ENCODE assay signal across 31 cellular contexts in the genomic region with DNA sequence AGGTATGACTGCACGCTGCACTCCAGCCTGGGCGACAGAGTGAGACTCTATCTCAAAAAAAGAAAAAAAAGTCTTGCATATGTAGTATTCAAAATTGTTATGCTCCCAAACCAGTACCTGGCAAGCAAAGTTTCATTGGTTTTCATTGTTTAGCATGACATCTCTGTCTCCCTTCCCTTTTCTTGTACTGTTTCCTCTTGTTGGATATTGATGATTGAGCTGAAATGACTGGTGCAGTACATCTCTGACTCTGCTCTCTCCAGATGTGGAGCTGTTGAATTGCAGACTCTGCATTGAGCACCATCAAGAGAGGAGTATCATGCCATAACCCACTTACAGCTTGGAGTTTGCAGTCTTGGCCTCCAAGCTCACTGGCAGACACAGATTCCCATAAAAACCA.
"Had no signal": no experiment of that assay in that cellular context is flagged by ENCODE, and none has a peak within 500 bp of the region (broad histone marks: within the 10 kb centered on the region; RNA-seq: fewer than 3 reads in every experiment).

No MANE protein-coding gene starts in this region.

- H3K36me3 ChIP-seq: ascending aorta, cardiac muscle cell, MG63, Peyer's patch, WERI-Rb-1 had no signal

- H3K27me3 Mint-ChIP-seq: activated naive CD4-positive, alpha-beta T cell treated with anti-CD3 and anti-CD28 coated beads, Interleukin-2, amount 50 U/mL, for 24 hours had no signal

- H3K9me3 ChIP-seq: ascending aorta, MG63, Peyer's patch had no signal

- H3K9me3 Mint-ChIP-seq: activated CD4-positive, alpha-beta T cell treated with anti-CD3 and anti-CD28 coated beads, Interleukin-2, amount 10 ng/mL, durations not matched to agents 24 days and 14 days; activated CD8-positive, alpha-beta T cell treated with anti-CD3 and anti-CD28 coated beads for 36 hours; activated naive CD4-positive, alpha-beta T cell treated with anti-CD3 and anti-CD28 coated beads, Interleukin-2, amount 50 U/mL, for 24 hours; activated naive CD8-positive, alpha-beta T cell treated with anti-CD3 and anti-CD28 coated beads, Interleukin-2, amount 10 ng/mL, durations not matched to agents 7 days and 5 days; activated T-cell treated with anti-CD3 and anti-CD28 coated beads, Interleukin-2, amount 50 U/mL, for 72 hours; activated T-helper 17 cell treated with anti-CD3 and anti-CD28 coated beads, Interleukin-2, amount 50 U/mL, for 72 hours; central memory CD8-positive, alpha-beta T cell had no signal

- H3K4me1 Mint-ChIP-seq: activated T-helper 17 cell treated with anti-CD3 and anti-CD28 coated beads, Interleukin-2, amount 50 U/mL, for 72 hours; central memory CD8-positive, alpha-beta T cell had no signal

- H3K27me3 ChIP-seq: ascending aorta, cardiac muscle cell, MG63, Peyer's patch had no signal

- H3K36me3 Mint-ChIP-seq: activated naive CD4-positive, alpha-beta T cell treated with anti-CD3 and anti-CD28 coated beads, Interleukin-2, amount 50 U/mL, for 24 hours; activated naive CD8-positive, alpha-beta T cell treated with anti-CD3 and anti-CD28 coated beads, Interleukin-2, amount 10 ng/mL, durations not matched to agents 7 days and 5 days had no signal

- H3K4me3 ChIP-seq: ascending aorta, cardiac muscle cell, MG63, Peyer's patch had no signal

- H3K27ac Mint-ChIP-seq: activated CD4-positive, alpha-beta T cell treated with anti-CD3 and anti-CD28 coated beads, Interleukin-2, amount 10 ng/mL, durations not matched to agents 24 days and 14 days; activated CD8-positive, alpha-beta T cell treated with anti-CD3 and anti-CD28 coated beads for 36 hours; activated naive CD4-positive, alpha-beta T cell treated with anti-CD3 and anti-CD28 coated beads, Interleukin-2, amount 50 U/mL, for 24 hours; activated naive CD8-positive, alpha-beta T cell treated with anti-CD3 and anti-CD28 coated beads, Interleukin-2, amount 10 ng/mL, durations not matched to agents 7 days and 5 days; activated T-cell treated with anti-CD3 and anti-CD28 coated beads, Interleukin-2, amount 50 U/mL, for 72 hours; activated T-helper 17 cell treated with anti-CD3 and anti-CD28 coated beads, Interleukin-2, amount 50 U/mL, for 72 hours had no signal

- ATAC-seq: activated CD8-positive, alpha-beta T cell treated with anti-CD3 and anti-CD28 coated beads for 36 hours; activated T-cell treated with anti-CD3 and anti-CD28 coated beads, Interleukin-2, amount 50 U/mL, for 72 hours; activated T-helper 17 cell treated with anti-CD3 and anti-CD28 coated beads, Interleukin-2, amount 50 U/mL, for 72 hours; PC-3 had no signal

- H3K4me3 Mint-ChIP-seq: activated CD4-positive, alpha-beta T cell treated with anti-CD3 and anti-CD28 coated beads, Interleukin-2, amount 10 ng/mL, durations not matched to agents 24 days and 14 days; activated CD8-positive, alpha-beta T cell treated with anti-CD3 and anti-CD28 coated beads for 36 hours; activated naive CD4-positive, alpha-beta T cell treated with anti-CD3 and anti-CD28 coated beads, Interleukin-2, amount 50 U/mL, for 24 hours; activated naive CD8-positive, alpha-beta T cell treated with anti-CD3 and anti-CD28 coated beads, Interleukin-2, amount 10 ng/mL, durations not matched to agents 7 days and 5 days; activated T-cell treated with anti-CD3 and anti-CD28 coated beads, Interleukin-2, amount 50 U/mL, for 72 hours; activated T-helper 17 cell treated with anti-CD3 and anti-CD28 coated beads, Interleukin-2, amount 50 U/mL, for 72 hours; central memory CD8-positive, alpha-beta T cell had no signal

- DNase-seq: activated CD4-positive, alpha-beta T cell treated with anti-CD3 and anti-CD28 coated beads, Interleukin-2, amount 10 ng/mL, durations not matched to agents 24 days and 14 days; activated CD4-positive, alpha-beta T cell treated with anti-CD3 and anti-CD28 coated beads, Interleukin-2, amount 50 U/mL, for 4 hours; activated CD8-positive, alpha-beta T cell treated with anti-CD3 and anti-CD28 coated beads for 36 hours; activated gamma-delta T cell; activated naive CD4-positive, alpha-beta T cell treated with Interleukin-2 at 50 U/mL for 16 hours; activated naive CD8-positive, alpha-beta T cell treated with anti-CD3 and anti-CD28 coated beads, Interleukin-2, amount 10 ng/mL, durations not matched to agents 7 days and 5 days; activated T-cell treated with anti-CD3 and anti-CD28 coated beads, Interleukin-2, amount 50 U/mL, for 1 hour; activated T-cell treated with anti-CD3 and anti-CD28 coated beads, Interleukin-2, amount 50 U/mL, for 72 hours; amygdala; Kasumi-1; MG63; NCI-H1048; NCI-H1105 treated with DMSO at 0.1 percent for 48 hours; NCI-H1436; NCI-H1694; NCI-H2029 treated with DMSO at 0.1 percent for 48 hours; NCI-H2107; NCI-H2171; NCI-H524 treated with DMSO at 0.1 percent for 48 hours; PC-3; Peyer's patch; RPMI8226; SIG-M5; SW 1271; T1000; WERI-Rb-1 had no signal

- H3K4me1 ChIP-seq: ascending aorta, Peyer's patch had no signal

- H3K27ac ChIP-seq: ascending aorta, cardiac muscle cell, Peyer's patch, WERI-Rb-1 had no signal
